21 cellular contexts compared by ENCODE assay signal in genomic region chr3:11739712-11740111, GRCh38.
DNase-seq lines count a peak whose midpoint lies in the region; ATAC-seq and TF ChIP-seq lines count a peak whose summit lies in the region.
"Had no signal": no experiment of that assay in that cellular context is flagged by ENCODE, and none has a peak within 500 bp of the region (broad histone marks: within the 10 kb centered on the region; RNA-seq: fewer than 3 reads in every experiment).

No MANE protein-coding gene starts in this region.

- DNase-seq in left cardiac atrium (peak; percentile 23), right atrium auricular region (ENCODE audit: low spot score) (no peak), fibroblast of mammary gland (ENCODE audit: low read depth) (peak; percentile 7), posterior vena cava (ENCODE audit: low spot score) (peak; percentile 55), HuH-7.5 (ENCODE audit: low spot score) (no peak), left colon (no peak)
- DNase-seq: 8988T; AML-193; Calu3; CD8-positive, alpha-beta memory T cell; DMS79; Kasumi-1; MG63; NCI-H1417; NCI-H1694 treated with DMSO at 0.1 percent for 48 hours; NCI-H526; OCI-M1; SJCRH30 had no signal

- ATAC-seq in left cardiac atrium (no peak), HG02970 (IDR thresholded peaks at IDR 0.05; ENCODE audit: low FRiP score, unreplicated experiment) (no peak), left colon (no peak)
- ATAC-seq: GM12878 had no signal

- H3K4me1 ChIP-seq in right atrium auricular region = no peaks in the 10 kb centered on the region
- H3K4me1 ChIP-seq: SJCRH30 had no signal

- no peaks in the 10 kb centered on the region for H3K36me3 ChIP-seq in right atrium auricular region
- H3K36me3 ChIP-seq: MG63, SJCRH30 had no signal

- TF ChIP-seq CTCF in right atrium auricular region (IDR thresholded peaks at IDR 0.05) (no peak), fibroblast of mammary gland (conservative IDR thresholded peaks at IDR 0.05; ENCODE audit: control insufficient read depth, insufficient read depth, low read depth, low read length) (no peak)

- intact Hi-C loops in left cardiac atrium (cut with DNase I) (no loop called here), posterior vena cava (cut with DNase I) (no loop called here), left colon (cut with DNase I, micrococcal nuclease) (no loop called here)

- H3K27ac ChIP-seq in right atrium auricular region = no peak overlapping the region
- H3K27ac ChIP-seq: C4-2B, SJCRH30 had no signal

- H3K27me3 ChIP-seq in right atrium auricular region = no peaks in the 10 kb centered on the region
- H3K27me3 ChIP-seq: MG63, SJCRH30 had no signal

- no peaks in the 10 kb centered on the region for H3K9me3 ChIP-seq in right atrium auricular region
- H3K9me3 ChIP-seq: MG63, SJCRH30 had no signal

- H3K4me3 ChIP-seq in right atrium auricular region = no peak overlapping the region
- no peak overlapping the region for H3K4me3 ChIP-seq in fibroblast of mammary gland (ENCODE audit: control insufficient read depth, low read depth, low read length)
- H3K4me3 ChIP-seq: GM12878, MG63, SJCRH30 had no signal

Comparison
In these comparisons a context has a peak if more than half of its experiments do, and no peak if none do; other contexts are left out.
1. DNase-seq: peak in left cardiac atrium (single experiment), fibroblast of mammary gland (single experiment) and posterior vena cava (single experiment); none in right atrium auricular region (single experiment), HuH-7.5 (single experiment) and left colon (0 of 2).